ENCODE assay signal across 8 cellular contexts in genomic region chr1:185567006-185567405, GRCh38.
DNase-seq lines count a peak whose midpoint lies in the region; ATAC-seq and TF ChIP-seq lines count a peak whose summit lies in the region.

No MANE protein-coding gene starts in this region.

- H3K4me3 ChIP-seq in Panc1 (ENCODE audit: low read depth in 2 of 2, low read length in 2 of 2) = no peak overlapping the region
- H3K4me3 ChIP-seq in mammary epithelial cell (replicated peaks in 1 of 3; ENCODE audit: insufficient read depth in 1 of 3, low read depth in 2 of 3, low read length in 3 of 3) = no peak overlapping the region
- H3K4me3 ChIP-seq in spleen = no peak overlapping the region

- no peaks in the 10 kb centered on the region for H4K20me1 ChIP-seq in mammary epithelial cell (ENCODE audit: insufficient read depth, low read length)

- H3K9me3 ChIP-seq in Panc1 (ENCODE audit: control insufficient read depth, insufficient read depth, low read depth, low read length) (no peaks in the 10 kb centered on the region), mammary epithelial cell (replicated peaks; ENCODE audit: insufficient read depth, low read length) (no peaks in the 10 kb centered on the region), spleen (no peaks in the 10 kb centered on the region)

- 21% methylated on average over 4 of the region's 4 CpGs for WGBS in mammary epithelial cell (ENCODE audit: low coverage, missing lambda C conversion rate)
- WGBS in spleen, 5 donors = 11 to 27% (median 20%) methylated on average over 4 of the region's 4 CpGs

- no peaks in the 10 kb centered on the region for H3K79me2 ChIP-seq in mammary epithelial cell (ENCODE audit: insufficient read depth, low read length)

- CTCF ChIA-PET in Panc1 (lab: Charles Lee) (interaction anchor here (0.5 kb wide), 1 partner anchor 64 kb away, joined by 4 read pairs; no protein-coding TSS in a partner anchor), mammary epithelial cell (lab: Charles Lee; ENCODE audit: low non-redundant PET) (no interaction called here)

- no peaks in the 10 kb centered on the region for H3K27me3 ChIP-seq in Panc1 (ENCODE audit: control insufficient read depth, insufficient read depth, low read length)
- H3K27me3 ChIP-seq in mammary epithelial cell (ENCODE audit: insufficient read depth, low read length) = no peaks in the 10 kb centered on the region
- H3K27me3 ChIP-seq in spleen (replicated peaks in 1 of 7) = no peaks in the 10 kb centered on the region

- no peak for TF ChIP-seq CTCF in Panc1 (IDR thresholded peaks at IDR 0.05)
- no peak for TF ChIP-seq CTCF in mammary epithelial cell (conservative IDR thresholded peaks at IDR 0.05 in 1 of 2, IDR thresholded peaks at IDR 0.05 in 1 of 2; ENCODE audit: extremely low read depth in 1 of 2, insufficient read depth in 1 of 2, low read depth in 1 of 2, low read length in 2 of 2)
- TF ChIP-seq CTCF in spleen (IDR thresholded peaks at IDR 0.05 in 8 of 11, conservative IDR thresholded peaks at IDR 0.05 in 3 of 11) = no peak

- TF ChIP-seq POLR2A in spleen (IDR thresholded peaks at IDR 0.05) = no peak

- ATAC-seq in HG03521 (IDR thresholded peaks at IDR 0.05; ENCODE audit: unreplicated experiment) (peak; percentile 68), Panc1 (peak; percentile 65)

- peak overlapping the region; percentile 25; the same call in 1 of the 2 replicates for H3K27ac ChIP-seq in Panc1 (ENCODE audit: low read length)
- H3K27ac ChIP-seq in mammary epithelial cell (ENCODE audit: insufficient read depth, low read depth, low read length) = peak overlapping the region; percentile 91
- peak overlapping the region in 6 of 8 donors; percentile 26 to 78 (median 54) for H3K27ac ChIP-seq in spleen

- BruUV-seq in Panc1 (replicated peaks; lab: Mats Ljungman, UMichigan) (no TSS peak), mammary epithelial cell (replicated peaks; lab: Mats Ljungman, UMichigan) (no TSS peak)

- peak overlapping the region; percentile 12 for H3K9ac ChIP-seq in mammary epithelial cell (ENCODE audit: insufficient read depth, low read length)

- intact Hi-C loops in Panc1 (cut with micrococcal nuclease; ENCODE audit: unreplicated experiment) (no loop called here), mammary epithelial cell (cut with micrococcal nuclease) (loop anchor here (5.0 kb wide), 1 partner anchor 125 kb away; no protein-coding TSS in a partner anchor), spleen (cut with DNase I; ENCODE audit: low total_unique reads) (loop anchor here (10.0 kb wide), 1 partner anchor 252 kb away; the partner anchor contains the start of gene IVNS1ABP)

- H3K36me3 ChIP-seq in Panc1 (ENCODE audit: control insufficient read depth, insufficient read depth, low read length) (no peaks in the 10 kb centered on the region), mammary epithelial cell (ENCODE audit: insufficient read depth, low read length) (no peaks in the 10 kb centered on the region), spleen (no peaks in the 10 kb centered on the region)

- peak overlapping the region; percentile 28 for H2AFZ ChIP-seq in mammary epithelial cell (ENCODE audit: low read depth, low read length)

- H3K4me1 ChIP-seq in Panc1 (ENCODE audit: control insufficient read depth, insufficient read depth, low read length) (0 out of 2 replicates have a peak, but pooled peaks cover 4% of the 10 kb centered on the region), mammary epithelial cell (ENCODE audit: insufficient read depth, low read length) (peaks cover 64% of the 10 kb centered on the region), spleen (peaks cover 0 to 45% (median 26%) of the 10 kb centered on the region in 6 donors)

- dilution Hi-C loops in mammary epithelial cell (cut with HindIII; ENCODE audit: low sequenced_read_pairs) = loop anchor here (5.0 to 10.0 kb wide), 2 partner anchors 78 to 260 kb away; no protein-coding TSS in a partner anchor

- POLR2A ChIA-PET in Panc1 (lab: Charles Lee) = interaction anchor here (0.5 kb wide), 1 partner anchor 38 kb away, joined by 3 read pairs; no protein-coding TSS in a partner anchor

- peak overlapping the region; percentile 20 for H3K4me2 ChIP-seq in mammary epithelial cell (ENCODE audit: insufficient read depth, low read depth, low read length)

- DNase-seq in NCI-H146 (lab: John Stamatoyannopoulos, UW) (peak; percentile 21), NCI-H146 treated with DMSO at 0.1 percent for 48 hours (lab: John Stamatoyannopoulos, UW; ENCODE audit: unreplicated experiment) (no peak), Panc1 (ENCODE audit: low read depth, low spot score) (no peak), mammary epithelial cell (peak; percentile 92), spleen (no peak), AG08396 (ENCODE audit: low spot score) (no peak), NCI-H446 treated with DMSO at 0.1 percent for 48 hours (lab: John Stamatoyannopoulos, UW) (no peak)

- in situ Hi-C loops in Panc1 (cut with HindIII; ENCODE audit: low pct_unique_long_range_greater_than_20kb, low sequenced_read_pairs) (no loop called here), mammary epithelial cell (cut with MboI; ENCODE audit: low sequenced_read_pairs in 2 of 2) (loop anchor here in 1 of 2 donors (25.0 kb wide), 1 partner anchor 255 kb away; the partner anchor contains the start of gene IVNS1ABP)

Comparison
In these comparisons a context has a peak if more than half of its experiments do, and no peak if none do; other contexts are left out.
1. DNase-seq: peak in NCI-H146 (single experiment) and mammary epithelial cell (single experiment); none in NCI-H146 treated with DMSO at 0.1 percent for 48 hours (single experiment), Panc1 (single experiment), spleen (single experiment), AG08396 (single experiment) and NCI-H446 treated with DMSO at 0.1 percent for 48 hours (single experiment).
2. H3K27ac ChIP-seq: peak in every context shown above with its lines; median percentile 91 in mammary epithelial cell; 54 in spleen; 25 in Panc1.